In genomic region chr19:10686661-10687517, GRCh38 we compare ENCODE assay signal across 11 cellular contexts. TPM values are rescaled to one million over a fixed set of nuclear protein-coding genes. Genes with fewer than 3 reads are reported as not detected.
A peak's percentile ranks its signal among the peaks of the same experiment; 100 is the strongest.
DNase-seq lines count a peak whose midpoint lies in the region; ATAC-seq lines count a peak whose summit lies in the region.
"Had no signal": no experiment of that assay in that cellular context is flagged by ENCODE, and none has a peak within 500 bp of the region (broad histone marks: within the 10 kb centered on the region; RNA-seq: fewer than 3 reads in every experiment).

No MANE protein-coding gene starts in this region.

- H3K36me3 ChIP-seq in esophagus (ENCODE audit: control insufficient read depth in 2 of 2, insufficient read depth in 2 of 2, low read length in 1 of 2) = peaks cover 36 to 81% of the 10 kb centered on the region in 2 donors

- 66 to 76% methylated on average over 30 to 31 of the region's 31 CpGs for WGBS in esophagus, 2 donors

- H3K4me1 ChIP-seq in esophagus (ENCODE audit: control insufficient read depth in 2 of 2, insufficient read depth in 2 of 2, low read length in 1 of 2) = peaks cover 10 to 13% of the 10 kb centered on the region in 2 donors

- no peaks in the 10 kb centered on the region for H3K9me3 ChIP-seq in esophagus (ENCODE audit: control insufficient read depth in 2 of 2, insufficient read depth in 1 of 2, low read depth in 1 of 2, low read length in 1 of 2)

- H3K27me3 ChIP-seq in esophagus (ENCODE audit: control insufficient read depth in 1 of 2, insufficient read depth in 2 of 2, low read length in 2 of 2) = no peaks in the 10 kb centered on the region
- H3K27me3 ChIP-seq: hepatocyte had no signal

- DNase-seq in A172 (ENCODE audit: low spot score) (peak; percentile 60), RKO (ENCODE audit: low spot score) (peak; percentile 66), kidney tubule cell (ENCODE audit: low spot score) (peak; percentile 51), SKM-1 (lab: John Stamatoyannopoulos, UW; ENCODE audit: unreplicated experiment) (no peak), NAMALWA (ENCODE audit: low spot score) (no peak), H4 (ENCODE audit: low spot score) (no peak)
- DNase-seq: activated CD4-positive, alpha-beta memory T cell treated with anti-CD3 and anti-CD28 coated beads, Interleukin-2, amount 10 ng/mL, durations not matched to agents 7 days and 5 days; NCI-H774 had no signal

- H3K4me3 ChIP-seq in esophagus (ENCODE audit: low read depth in 1 of 2, low read length in 2 of 2) = peak overlapping the region in 1 of 2 donors; percentile 2
- H3K4me3 ChIP-seq: hepatocyte had no signal

- peak overlapping the region; percentile 81 to 92 for H3K27ac ChIP-seq in esophagus (ENCODE audit: low read depth in 2 of 2, low read length in 1 of 2)
- H3K27ac ChIP-seq: hepatocyte had no signal

- no peak for ATAC-seq in HG02852 (IDR thresholded peaks at IDR 0.05; ENCODE audit: unreplicated experiment)

RNA-seq across cellular contexts. Expression of gene QTRT1, which starts 14.3 kb away (rescaled TPM):
- 43.0 and 48.8 TPM in 2 replicates for total RNA-seq in A172 (2014; rRNA removed; shearing (Covaris generic))
- 10 to 100 TPM; 53.2 to 86.4 TPM for polyA plus RNA-seq in esophagus
- total RNA-seq in H4 (2014; rRNA removed; shearing (Covaris generic)) = 21.4 and 29.6 TPM in 2 replicates

RNA-seq across cellular contexts. Expression of gene DNM2, which starts 31.0 kb away (rescaled TPM):
- total RNA-seq in A172 (2014; rRNA removed; shearing (Covaris generic)) = 51.7 and 56.0 TPM in 2 replicates
- 10 to 100 TPM; 68.4 to 87.9 TPM for polyA plus RNA-seq in esophagus
- total RNA-seq in H4 (2014; rRNA removed; shearing (Covaris generic)) = 24.3 and 31.0 TPM in 2 replicates

RNA-seq across cellular contexts. Expression of gene ILF3, which starts 32.7 kb away (rescaled TPM):
- total RNA-seq in A172 (2014; rRNA removed; shearing (Covaris generic)) = 171 and 172 TPM in 2 replicates
- polyA plus RNA-seq in esophagus = 100 to 1,000 TPM in 1 of 2 donors, 10 to 100 TPM in 1; 84.2 to 107 TPM
- total RNA-seq in H4 (2014; rRNA removed; shearing (Covaris generic)) = 107 and 109 TPM in 2 replicates

Comparison
In these comparisons a context has a peak if more than half of its experiments do, and no peak if none do; other contexts are left out.
1. DNase-seq: peak in A172 (single experiment), RKO (single experiment) and kidney tubule cell (single experiment); none in SKM-1 (single experiment), NAMALWA (single experiment) and H4 (single experiment).